Comparison of ENCODE assay signal across 7 cellular contexts in genomic region chr4:95949808-95950207, GRCh38.
"Had no signal": no experiment of that assay in that cellular context is flagged by ENCODE, and none has a peak within 500 bp of the region (broad histone marks: within the 10 kb centered on the region; RNA-seq: fewer than 3 reads in every experiment).

No MANE protein-coding gene starts in this region.

- H3K4me3 ChIP-seq: K562 had no signal

- H3K27me3 Mint-ChIP-seq: IgD-negative memory B cell had no signal

- H3K27ac ChIP-seq: HL-60 had no signal

- H3K36me3 Mint-ChIP-seq: IgD-negative memory B cell had no signal

- H3K4me3 Mint-ChIP-seq: IgD-negative memory B cell had no signal

- DNase-seq: IMR-90, KBM-7 had no signal

- H3K27ac Mint-ChIP-seq: IgD-negative memory B cell had no signal

- H3K4me1 Mint-ChIP-seq: IgD-negative memory B cell had no signal

- ATAC-seq: HepG2, K562 had no signal

- FAIRE-seq: HepG2, HTR-8/SVneo, K562 had no signal
